Comparison of ENCODE assay signal across 10 cellular contexts in the genomic region with DNA sequence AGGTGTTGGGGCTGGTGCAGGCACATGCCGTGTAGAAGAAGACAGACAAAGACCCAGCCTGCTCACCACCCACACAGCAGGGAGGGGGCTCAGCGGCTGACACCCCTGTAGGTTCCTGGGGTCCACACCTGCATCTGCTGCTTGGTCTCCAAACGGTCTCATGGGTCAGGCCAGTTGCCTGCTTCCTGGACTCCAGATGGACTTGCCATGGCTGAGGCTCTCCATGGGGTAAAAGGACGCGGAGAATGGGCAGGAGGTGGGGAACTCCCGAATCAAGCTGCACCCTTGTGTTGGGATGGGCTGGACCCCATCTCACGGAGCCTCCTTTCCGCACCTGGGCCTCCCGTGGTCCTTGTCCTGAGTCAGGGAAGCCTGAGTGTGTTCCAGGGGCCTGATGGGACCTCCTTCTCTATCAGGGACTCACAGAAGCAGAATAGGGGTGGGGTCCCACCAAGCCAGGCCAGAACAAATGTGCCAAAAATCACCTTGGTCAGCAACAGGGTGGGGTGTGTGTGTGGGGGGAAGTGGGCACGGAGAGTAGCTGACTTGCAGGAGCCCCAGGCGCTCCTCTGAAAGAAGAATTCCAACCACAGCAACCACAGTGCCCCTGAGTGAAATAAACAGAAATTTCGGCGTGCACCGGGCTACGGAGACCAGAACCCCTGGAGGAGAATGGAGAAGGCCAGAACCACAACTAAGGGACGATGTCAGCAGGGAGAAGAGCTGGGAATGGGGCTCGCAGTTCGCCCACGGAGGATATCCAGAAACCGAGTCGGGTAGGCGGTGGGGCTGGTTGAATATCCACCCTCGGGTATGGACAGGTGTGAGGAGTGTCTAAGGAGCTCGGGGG.
A peak's percentile ranks its signal among the peaks of the same experiment; 100 is the strongest.
DNase-seq lines count a peak whose midpoint lies in the region; ATAC-seq lines count a peak whose summit lies in the region.
"Had no signal": no experiment of that assay in that cellular context is flagged by ENCODE, and none has a peak within 500 bp of the region (broad histone marks: within the 10 kb centered on the region; RNA-seq: fewer than 3 reads in every experiment).

No MANE protein-coding gene starts in this region.

- peak; percentile 28 for DNase-seq in activated CD4-positive, CD25-positive, alpha-beta regulatory T cell treated with anti-CD3 and anti-CD28 coated beads, Interleukin-2, amount 50 U/mL, for 72 hours
- DNase-seq in T-helper 2 cell treated with Interferon-gamma antibody and Interleukin-4, amounts not matched to agents 5 μg/mL and 100 μg/mL, for 36 hours (ENCODE audit: low spot score): peak; percentile 42
- DNase-seq in central memory CD8-positive, alpha-beta T cell (ENCODE audit: low spot score in 2 of 2): peak; percentile 20 to 60
- DNase-seq in stimulated activated CD8-positive, alpha-beta memory T cell treated with anti-CD3 and anti-CD28 coated beads, Interleukin-4, amount 100 ng/mL, for 48 hours: peak; percentile 57
- DNase-seq in anterior cingulate cortex (lab: John Stamatoyannopoulos, UW) (no peak), amniotic stem cell (lab: John Stamatoyannopoulos, UW) (no peak), NCI-H345 (lab: John Stamatoyannopoulos, UW) (no peak)
- DNase-seq: NCI-H226, substantia nigra had no signal

- no peaks in the 10 kb centered on the region for H3K9me3 Mint-ChIP-seq in T-helper 2 cell treated with Interferon-gamma antibody and Interleukin-4, amounts not matched to agents 5 μg/mL and 100 μg/mL, for 36 hours
- H3K9me3 Mint-ChIP-seq in central memory CD8-positive, alpha-beta T cell: no peaks in the 10 kb centered on the region

- H3K4me3 Mint-ChIP-seq in T-helper 2 cell treated with Interferon-gamma antibody and Interleukin-4, amounts not matched to agents 5 μg/mL and 100 μg/mL, for 36 hours: peak overlapping the region; percentile 79
- H3K4me3 Mint-ChIP-seq in central memory CD8-positive, alpha-beta T cell: peak overlapping the region; percentile 82

- no peaks in the 10 kb centered on the region for H3K27me3 Mint-ChIP-seq in T-helper 2 cell treated with Interferon-gamma antibody and Interleukin-4, amounts not matched to agents 5 μg/mL and 100 μg/mL, for 36 hours (ENCODE audit: low read depth)
- no peaks in the 10 kb centered on the region for H3K27me3 Mint-ChIP-seq in central memory CD8-positive, alpha-beta T cell

- ATAC-seq in activated CD4-positive, CD25-positive, alpha-beta regulatory T cell treated with anti-CD3 and anti-CD28 coated beads, Interleukin-2, amount 50 U/mL, for 24 hours: no peak
- ATAC-seq in central memory CD8-positive, alpha-beta T cell (replicated peaks; ENCODE audit: extremely low read depth, poor library complexity, severe bottlenecking): no peak

- H3K4me1 Mint-ChIP-seq in T-helper 2 cell treated with Interferon-gamma antibody and Interleukin-4, amounts not matched to agents 5 μg/mL and 100 μg/mL, for 36 hours (ENCODE audit: low read depth): peaks cover 52% of the 10 kb centered on the region
- peaks cover 75% of the 10 kb centered on the region for H3K4me1 Mint-ChIP-seq in central memory CD8-positive, alpha-beta T cell

- H3K36me3 Mint-ChIP-seq in T-helper 2 cell treated with Interferon-gamma antibody and Interleukin-4, amounts not matched to agents 5 μg/mL and 100 μg/mL, for 36 hours (ENCODE audit: low read depth): peaks cover 57% of the 10 kb centered on the region
- H3K36me3 Mint-ChIP-seq in central memory CD8-positive, alpha-beta T cell (ENCODE audit: insufficient read depth): peaks cover 54% of the 10 kb centered on the region

- peak overlapping the region; percentile 92 for H3K27ac Mint-ChIP-seq in T-helper 2 cell treated with Interferon-gamma antibody and Interleukin-4, amounts not matched to agents 5 μg/mL and 100 μg/mL, for 36 hours
- peak overlapping the region; percentile 96 for H3K27ac Mint-ChIP-seq in central memory CD8-positive, alpha-beta T cell (ENCODE audit: low read depth)

Comparison
In these comparisons a context has a peak if more than half of its experiments do, and no peak if none do; other contexts are left out.
1. DNase-seq: peak in activated CD4-positive, CD25-positive, alpha-beta regulatory T cell treated with anti-CD3 and anti-CD28 coated beads, Interleukin-2, amount 50 U/mL, for 72 hours (single experiment), T-helper 2 cell treated with Interferon-gamma antibody and Interleukin-4, amounts not matched to agents 5 μg/mL and 100 μg/mL, for 36 hours (single experiment), central memory CD8-positive, alpha-beta T cell (2 of 2) and stimulated activated CD8-positive, alpha-beta memory T cell treated with anti-CD3 and anti-CD28 coated beads, Interleukin-4, amount 100 ng/mL, for 48 hours (single experiment); none in anterior cingulate cortex (0 of 58), amniotic stem cell (single experiment) and NCI-H345 (single experiment).